In the genomic region with DNA sequence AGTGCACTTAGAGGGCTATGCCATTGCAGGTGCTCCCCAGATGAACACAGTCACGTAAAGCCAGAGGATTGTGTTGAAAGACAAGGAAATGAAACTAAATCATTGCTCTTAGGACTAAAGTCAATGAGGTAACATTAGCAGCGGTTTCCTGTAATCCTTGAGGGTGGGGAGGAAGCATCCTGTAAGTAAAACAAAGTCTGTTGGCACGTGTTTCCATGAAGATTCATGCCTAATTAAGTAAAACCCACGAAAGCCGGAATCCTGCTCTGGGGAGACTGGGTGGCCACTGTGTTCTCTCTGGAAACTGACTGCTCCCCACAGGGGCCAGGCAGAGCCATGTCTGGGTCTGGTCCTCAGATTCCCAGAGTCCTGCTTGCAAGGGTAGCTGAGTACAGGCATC, we compare ENCODE assay signal across 8 cellular contexts. TPM values are rescaled to one million over a fixed set of nuclear protein-coding genes. Genes with fewer than 3 reads are reported as not detected.
DNase-seq lines count a peak whose midpoint lies in the region; ATAC-seq, FAIRE-seq and TF ChIP-seq lines count a peak whose summit lies in the region.

No MANE protein-coding gene starts in this region.

- no peak overlapping the region for H3K4me3 Mint-ChIP-seq in GM23338

- H3K36me3 ChIP-seq in pancreas (no peaks in the 10 kb centered on the region), GM23338 (ENCODE audit: insufficient read depth) (no peaks in the 10 kb centered on the region; the same call in 1 of the 2 replicates)

- peak; percentile 4 for DNase-seq in GM10248 (ENCODE audit: extremely low spot score)
- peak; percentile 86 for DNase-seq in NCI-H2029 (lab: John Stamatoyannopoulos, UW)
- DNase-seq in kidney tubule cell (ENCODE audit: low spot score): peak; percentile 17
- no peak for DNase-seq in anterior cingulate cortex (lab: John Stamatoyannopoulos, UW)
- no peak for DNase-seq in pancreas
- no peak for DNase-seq in GM23338 (ENCODE audit: low spot score)

- no peaks in the 10 kb centered on the region; the same call in 2 of the 3 replicates for H3K36me3 Mint-ChIP-seq in GM23338 (ENCODE audit: low read depth)

- no peaks in the 10 kb centered on the region for H3K9me3 ChIP-seq in pancreas

- H3K27me3 ChIP-seq in pancreas (no peaks in the 10 kb centered on the region), GM23338 (ENCODE audit: insufficient read depth) (no peaks in the 10 kb centered on the region)

- H2AFZ ChIP-seq in GM23338: no peak overlapping the region

- H3K4me2 ChIP-seq in GM23338: no peak overlapping the region

- WGBS in pancreas, 2 donors: 81 to 87% methylated on average over 5 of the region's 5 CpGs

- H3K27ac Mint-ChIP-seq in GM23338: no peak overlapping the region

- no peaks in the 10 kb centered on the region for H3F3A ChIP-seq in GM23338 (replicated peaks; ENCODE audit: low read depth)

- POLR2A ChIA-PET in GM10248 (lab: Yijun Ruan, JAX): no interaction called here

- intact Hi-C loops in pancreas (cut with DNase I): loop anchor here in 1 of 3 donors (10.0 kb wide), 1 partner anchor 377 kb away; no protein-coding TSS in a partner anchor

- H3K4me1 ChIP-seq in pancreas (no peaks in the 10 kb centered on the region), GM23338 (ENCODE audit: insufficient read depth) (no peaks in the 10 kb centered on the region)

- TF ChIP-seq CTCF in GM10248 (IDR thresholded peaks at IDR 0.05; ENCODE audit: control extremely low read depth, extremely low read depth, low read depth, missing control alignments) (no peak), pancreas (IDR thresholded peaks at IDR 0.05) (no peak), GM23338 (conservative IDR thresholded peaks at IDR 0.05; ENCODE audit: low read depth in 2 of 2) (no peak)

- peaks cover 5% of the 10 kb centered on the region for H3K27me3 Mint-ChIP-seq in GM23338 (ENCODE audit: insufficient read depth, low read depth, poor library complexity)

- H3K79me2 ChIP-seq in GM23338 (replicated peaks; ENCODE audit: insufficient read depth): no peaks in the 10 kb centered on the region

- no peaks in the 10 kb centered on the region for H3K9me3 Mint-ChIP-seq in GM23338

- H3K4me3 ChIP-seq in pancreas: no peak overlapping the region
- no peak overlapping the region for H3K4me3 ChIP-seq in GM23338

- H3K27ac ChIP-seq in pancreas: no peak overlapping the region
- H3K27ac ChIP-seq in GM23338 (ENCODE audit: low read depth): no peak overlapping the region

- 0 out of 2 replicates have a peak, but pooled peaks cover under 1% of the 10 kb centered on the region for H3K9me2 ChIP-seq in GM23338 (ENCODE audit: insufficient read depth)

- CTCF ChIA-PET in GM10248 (lab: Yijun Ruan, JAX): interaction anchor here (0.9 to 8.5 kb wide), 3 partner anchors 8 to 389 kb away, joined by 3 to 94 read pairs (median 6); no protein-coding TSS in a partner anchor

- FAIRE-seq in pancreas (lab: Jason Lieb, UNC): no peak

- H3K4me1 Mint-ChIP-seq in GM23338: no peaks in the 10 kb centered on the region; the same call in 1 of the 3 replicates

- no peaks in the 10 kb centered on the region for H4K20me1 ChIP-seq in GM23338 (replicated peaks; ENCODE audit: insufficient read depth)

- ATAC-seq in GM21526 (IDR thresholded peaks at IDR 0.05; ENCODE audit: low FRiP score, unreplicated experiment): peak; percentile 63
- no peak for ATAC-seq in pancreas
- ATAC-seq in GM23338: no peak
- ATAC-seq in GM19397 (IDR thresholded peaks at IDR 0.05; ENCODE audit: unreplicated experiment): no peak

TF ChIP-seq in GM23338, 12 proteins besides CTCF, POLR2A, EP300 and RAD21 (continues in another document):
- TF ChIP-seq CREB1 (CRISPR knock-in tag; IDR thresholded peaks at IDR 0.05; ENCODE audit: low read depth) (no peak), ZNF331 (CRISPR knock-in tag; IDR thresholded peaks at IDR 0.05; ENCODE audit: low read depth) (no peak)
- TF ChIP-seq, protein P1, sequence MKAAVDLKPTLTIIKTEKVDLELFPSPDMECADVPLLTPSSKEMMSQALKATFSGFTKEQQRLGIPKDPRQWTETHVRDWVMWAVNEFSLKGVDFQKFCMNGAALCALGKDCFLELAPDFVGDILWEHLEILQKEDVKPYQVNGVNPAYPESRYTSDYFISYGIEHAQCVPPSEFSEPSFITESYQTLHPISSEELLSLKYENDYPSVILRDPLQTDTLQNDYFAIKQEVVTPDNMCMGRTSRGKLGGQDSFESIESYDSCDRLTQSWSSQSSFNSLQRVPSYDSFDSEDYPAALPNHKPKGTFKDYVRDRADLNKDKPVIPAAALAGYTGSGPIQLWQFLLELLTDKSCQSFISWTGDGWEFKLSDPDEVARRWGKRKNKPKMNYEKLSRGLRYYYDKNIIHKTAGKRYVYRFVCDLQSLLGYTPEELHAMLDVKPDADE (IDR thresholded peaks at IDR 0.05): no peak
- TF ChIP-seq, protein P2, sequence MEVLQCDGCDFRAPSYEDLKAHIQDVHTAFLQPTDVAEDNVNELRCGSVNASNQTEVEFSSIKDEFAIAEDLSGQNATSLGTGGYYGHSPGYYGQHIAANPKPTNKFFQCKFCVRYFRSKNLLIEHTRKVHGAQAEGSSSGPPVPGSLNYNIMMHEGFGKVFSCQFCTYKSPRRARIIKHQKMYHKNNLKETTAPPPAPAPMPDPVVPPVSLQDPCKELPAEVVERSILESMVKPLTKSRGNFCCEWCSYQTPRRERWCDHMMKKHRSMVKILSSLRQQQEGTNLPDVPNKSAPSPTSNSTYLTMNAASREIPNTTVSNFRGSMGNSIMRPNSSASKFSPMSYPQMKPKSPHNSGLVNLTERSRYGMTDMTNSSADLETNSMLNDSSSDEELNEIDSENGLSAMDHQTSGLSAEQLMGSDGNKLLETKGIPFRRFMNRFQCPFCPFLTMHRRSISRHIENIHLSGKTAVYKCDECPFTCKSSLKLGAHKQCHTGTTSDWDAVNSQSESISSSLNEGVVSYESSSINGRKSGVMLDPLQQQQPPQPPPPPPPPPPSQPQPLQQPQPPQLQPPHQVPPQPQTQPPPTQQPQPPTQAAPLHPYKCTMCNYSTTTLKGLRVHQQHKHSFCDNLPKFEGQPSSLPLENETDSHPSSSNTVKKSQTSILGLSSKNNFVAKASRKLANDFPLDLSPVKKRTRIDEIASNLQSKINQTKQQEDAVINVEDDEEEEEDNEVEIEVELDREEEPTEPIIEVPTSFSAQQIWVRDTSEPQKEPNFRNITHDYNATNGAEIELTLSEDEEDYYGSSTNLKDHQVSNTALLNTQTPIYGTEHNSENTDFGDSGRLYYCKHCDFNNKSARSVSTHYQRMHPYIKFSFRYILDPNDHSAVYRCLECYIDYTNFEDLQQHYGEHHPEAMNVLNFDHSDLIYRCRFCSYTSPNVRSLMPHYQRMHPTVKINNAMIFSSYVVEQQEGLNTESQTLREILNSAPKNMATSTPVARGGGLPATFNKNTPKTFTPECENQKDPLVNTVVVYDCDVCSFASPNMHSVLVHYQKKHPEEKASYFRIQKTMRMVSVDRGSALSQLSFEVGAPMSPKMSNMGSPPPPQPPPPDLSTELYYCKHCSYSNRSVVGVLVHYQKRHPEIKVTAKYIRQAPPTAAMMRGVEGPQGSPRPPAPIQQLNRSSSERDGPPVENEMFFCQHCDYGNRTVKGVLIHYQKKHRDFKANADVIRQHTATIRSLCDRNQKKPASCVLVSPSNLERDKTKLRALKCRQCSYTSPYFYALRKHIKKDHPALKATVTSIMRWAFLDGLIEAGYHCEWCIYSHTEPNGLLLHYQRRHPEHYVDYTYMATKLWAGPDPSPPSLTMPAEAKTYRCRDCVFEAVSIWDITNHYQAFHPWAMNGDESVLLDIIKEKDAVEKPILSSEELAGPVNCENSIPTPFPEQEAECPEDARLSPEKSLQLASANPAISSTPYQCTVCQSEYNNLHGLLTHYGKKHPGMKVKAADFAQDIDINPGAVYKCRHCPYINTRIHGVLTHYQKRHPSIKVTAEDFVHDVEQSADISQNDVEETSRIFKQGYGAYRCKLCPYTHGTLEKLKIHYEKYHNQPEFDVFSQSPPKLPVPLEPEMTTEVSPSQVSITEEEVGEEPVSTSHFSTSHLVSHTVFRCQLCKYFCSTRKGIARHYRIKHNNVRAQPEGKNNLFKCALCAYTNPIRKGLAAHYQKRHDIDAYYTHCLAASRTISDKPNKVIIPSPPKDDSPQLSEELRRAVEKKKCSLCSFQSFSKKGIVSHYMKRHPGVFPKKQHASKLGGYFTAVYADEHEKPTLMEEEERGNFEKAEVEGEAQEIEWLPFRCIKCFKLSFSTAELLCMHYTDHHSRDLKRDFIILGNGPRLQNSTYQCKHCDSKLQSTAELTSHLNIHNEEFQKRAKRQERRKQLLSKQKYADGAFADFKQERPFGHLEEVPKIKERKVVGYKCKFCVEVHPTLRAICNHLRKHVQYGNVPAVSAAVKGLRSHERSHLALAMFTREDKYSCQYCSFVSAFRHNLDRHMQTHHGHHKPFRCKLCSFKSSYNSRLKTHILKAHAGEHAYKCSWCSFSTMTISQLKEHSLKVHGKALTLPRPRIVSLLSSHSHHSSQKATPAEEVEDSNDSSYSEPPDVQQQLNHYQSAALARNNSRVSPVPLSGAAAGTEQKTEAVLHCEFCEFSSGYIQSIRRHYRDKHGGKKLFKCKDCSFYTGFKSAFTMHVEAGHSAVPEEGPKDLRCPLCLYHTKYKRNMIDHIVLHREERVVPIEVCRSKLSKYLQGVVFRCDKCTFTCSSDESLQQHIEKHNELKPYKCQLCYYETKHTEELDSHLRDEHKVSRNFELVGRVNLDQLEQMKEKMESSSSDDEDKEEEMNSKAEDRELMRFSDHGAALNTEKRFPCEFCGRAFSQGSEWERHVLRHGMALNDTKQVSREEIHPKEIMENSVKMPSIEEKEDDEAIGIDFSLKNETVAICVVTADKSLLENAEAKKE (CRISPR knock-in tag; IDR thresholded peaks at IDR 0.05): no peak

RNA-seq across cellular contexts. Expression of a gene that starts 18.3 kb away (rescaled TPM):
- not detected for total RNA-seq in pancreas
- polyA plus RNA-seq in pancreas: not detected
- 13.9 and 16.5 TPM in 2 replicates for total RNA-seq in GM23338 (2014; rRNA removed; shearing (Covaris generic))
- polyA plus RNA-seq in GM23338 (2016; fragmentation: Nextera tagmentation; extraction: Ambion mirVana): 4.5 and 4.9 TPM in 2 replicates

Comparison
In these comparisons a context has a peak if more than half of its experiments do, and no peak if none do; other contexts are left out.
1. DNase-seq: peak in GM10248 (single experiment), NCI-H2029 (single experiment) and kidney tubule cell (single experiment); none in anterior cingulate cortex (0 of 58), pancreas (0 of 6) and GM23338 (single experiment).
2. RNA of a gene that starts 18.3 kb away (total RNA-seq): 13.9 to 16.5 TPM in GM23338; not detected in pancreas; every median in the first group is over 10 times any median in the second.